In the genomic region with DNA sequence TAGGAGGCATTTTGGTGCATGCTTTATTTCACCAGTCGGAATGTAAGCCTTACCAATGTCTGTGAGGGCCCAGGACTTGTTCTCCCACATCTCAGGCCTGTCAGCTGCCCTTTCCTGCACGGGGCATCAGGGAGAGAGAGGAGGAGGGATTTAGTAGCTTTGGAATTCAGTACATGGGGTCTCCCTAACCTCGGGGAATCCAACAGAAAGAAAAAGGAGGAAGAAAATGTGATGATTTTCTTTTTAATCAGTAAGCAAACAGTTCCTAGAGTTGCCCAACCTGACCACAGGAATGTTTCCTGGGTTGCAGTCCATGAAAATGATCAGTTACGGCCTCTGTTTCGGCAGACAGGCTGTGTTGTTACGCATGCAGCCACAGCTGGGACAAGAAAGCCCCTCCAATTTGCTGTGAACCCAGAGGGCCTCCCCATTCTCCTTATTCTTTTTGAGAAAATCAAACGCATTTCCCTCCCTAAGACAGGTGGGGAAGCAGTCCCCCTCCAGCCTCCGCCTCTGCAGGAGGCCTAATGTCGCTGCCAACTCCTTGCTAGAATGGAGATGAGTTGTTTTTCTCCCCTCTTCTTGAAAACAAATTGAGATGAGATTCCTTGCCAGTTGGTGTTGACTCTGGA, we compare ENCODE assay signal across 8 cellular contexts. TPM values are rescaled to one million over a fixed set of nuclear protein-coding genes. Genes with fewer than 3 reads are reported as not detected.
DNase-seq lines count a peak whose midpoint lies in the region; ATAC-seq and TF ChIP-seq lines count a peak whose summit lies in the region.

No MANE protein-coding gene starts in this region.

- no peak overlapping the region for H3K4me3 Mint-ChIP-seq in T-cell

- no peaks in the 10 kb centered on the region for H3K9me2 ChIP-seq in PC-9 (ENCODE audit: insufficient read depth)

- TF ChIP-seq CTCF in PC-9 (conservative IDR thresholded peaks at IDR 0.05) = no peak
- TF ChIP-seq CTCF in fibroblast of mammary gland (conservative IDR thresholded peaks at IDR 0.05; ENCODE audit: control insufficient read depth, insufficient read depth, low read depth, low read length) = no peak
- TF ChIP-seq CTCF in ovary (IDR thresholded peaks at IDR 0.05) = no peak

- TF ChIP-seq POLR2A in ovary (IDR thresholded peaks at IDR 0.05) = no peak

- H3K36me3 ChIP-seq in PC-9 (ENCODE audit: low read depth) = 0 out of 2 replicates have a peak, but pooled peaks cover 8% of the 10 kb centered on the region
- H3K36me3 ChIP-seq in ovary = no peaks in the 10 kb centered on the region

- H3K27me3 ChIP-seq in PC-9 (ENCODE audit: insufficient read depth, low read depth) = no peaks in the 10 kb centered on the region
- H3K27me3 ChIP-seq in ovary = no peaks in the 10 kb centered on the region

- H3K27ac ChIP-seq in PC-9 (peak overlapping the region; percentile 48), ovary (peak overlapping the region in 1 of 2 donors; percentile 10)

- peak overlapping the region; percentile 3; the same call in 1 of the 2 replicates for H3K4me3 ChIP-seq in PC-9
- H3K4me3 ChIP-seq in fibroblast of mammary gland (ENCODE audit: control insufficient read depth, low read depth, low read length) = no peak overlapping the region
- H3K4me3 ChIP-seq in ovary = no peak overlapping the region

- no peaks in the 10 kb centered on the region for H3K36me3 Mint-ChIP-seq in T-cell

- H3K27me3 Mint-ChIP-seq in T-cell = peaks cover 0 to 6% of the 10 kb centered on the region in 2 donors

- intact Hi-C loops in PC-9 (cut with micrococcal nuclease; ENCODE audit: unreplicated experiment) (loop anchor here (1.0 kb wide), 3 partner anchors 11 to 83 kb away; no protein-coding TSS in a partner anchor), ovary (cut with DNase I) (no loop called here)

- H3K9me3 ChIP-seq in PC-9 (ENCODE audit: insufficient read depth, low read depth) = no peaks in the 10 kb centered on the region
- H3K9me3 ChIP-seq in ovary = no peaks in the 10 kb centered on the region

- no peaks in the 10 kb centered on the region for H3K4me1 Mint-ChIP-seq in T-cell

- peak overlapping the region; percentile 67 for H3K4me2 ChIP-seq in PC-9

- no peak overlapping the region for H3K27ac Mint-ChIP-seq in T-cell

- H3F3A ChIP-seq in PC-9 (ENCODE audit: insufficient read depth, low read depth) = peaks cover 68% of the 10 kb centered on the region

- peaks cover 54% of the 10 kb centered on the region for H3K79me2 ChIP-seq in PC-9 (ENCODE audit: low read depth)

- DNase-seq in EL (peak; percentile 88), PC-9 (peak; percentile 80 to 97), fibroblast of mammary gland (ENCODE audit: low read depth) (peak; percentile 78), ovary (peak in 4 of 5 donors; percentile 25 to 48 (median 44)), T-cell (no peak), NCI-H187 treated with DMSO at 0.1 percent for 48 hours (lab: John Stamatoyannopoulos, UW) (no peak)
- no peak for DNase-seq in stimulated activated CD4-positive, alpha-beta T cell treated with anti-CD3 and anti-CD28 coated beads, Interleukin-2, amount 100 ng/mL, for 48 hours

- CTCF ChIA-PET in PC-9 (lab: Charles Lee) (no interaction called here), T-cell (lab: Charles Lee) (interaction anchor here in 1 of 2 donors (0.5 kb wide), 1 partner anchor 49 kb away, joined by 4 read pairs; no protein-coding TSS in a partner anchor)

- H4K20me1 ChIP-seq in PC-9 (ENCODE audit: insufficient read depth) = peaks cover 27% of the 10 kb centered on the region

- H3K4me1 ChIP-seq in PC-9 (replicated peaks; ENCODE audit: insufficient read depth) = peaks cover 57% of the 10 kb centered on the region
- H3K4me1 ChIP-seq in ovary (ENCODE audit: insufficient read depth) = peaks cover 9% of the 10 kb centered on the region

- no TSS peak for BruUV-seq in PC-9 (replicated peaks; lab: Mats Ljungman, UMichigan)

- no peak for ATAC-seq in T-cell (replicated peaks in 1 of 4)
- ATAC-seq in HG03196 (IDR thresholded peaks at IDR 0.05; ENCODE audit: unreplicated experiment) = no peak

- no peak for TF ChIP-seq EP300 in ovary (IDR thresholded peaks at IDR 0.05)

- 15 to 27% (median 23%) methylated on average over 9 of the region's 9 CpGs for WGBS in ovary, 3 donors

- H2AFZ ChIP-seq in PC-9 = no peak overlapping the region

- no peaks in the 10 kb centered on the region for H3K9me3 Mint-ChIP-seq in T-cell

- POLR2A ChIA-PET in PC-9 (lab: Charles Lee; ENCODE audit: unreplicated experiment) = interaction anchor here (0.5 to 1.0 kb wide), 4 partner anchors 10 to 574 kb away, joined by 3 to 11 read pairs (median 5); partner anchors contain the start of gene CDH1
- POLR2A ChIA-PET in T-cell (lab: Charles Lee) = interaction anchor here in 1 of 2 donors (0.5 kb wide), 1 partner anchor 101 kb away, joined by 5 read pairs; no protein-coding TSS in a partner anchor

RNA-seq across cellular contexts. Expression of gene TANGO6, which starts 53.1 kb away (rescaled TPM):
- 4.7 and 5.8 TPM in 2 replicates for total RNA-seq in PC-9 (2021)
- 10 to 100 TPM in 6 of 7 donors, 1 to 10 TPM in 1; 9.4 to 27.8 (median 18.3) TPM for total RNA-seq in ovary
- polyA plus RNA-seq in ovary = 1 to 10 TPM; 4.7 to 9.1 TPM
- 10 to 100 TPM; 25.2 to 35.2 (median 29.0) TPM for total RNA-seq in T-cell

RNA-seq across cellular contexts. Expression of gene CDH1, which starts 53.2 kb away (rescaled TPM):
- 117 and 120 TPM in 2 replicates for total RNA-seq in PC-9 (2021)
- total RNA-seq in ovary = 100 to 1,000 TPM in 1 of 7 donors, 10 to 100 TPM in 2, 1 to 10 TPM in 4; 1.1 to 118 (median 9.1) TPM
- 10 to 100 TPM in 1 of 2 donors, 1 to 10 TPM in 1; 1.1 to 10.5 TPM for polyA plus RNA-seq in ovary
- total RNA-seq in T-cell = 1 to 10 TPM in 3 of 5 donors, under 1 TPM in 2; 0.38 to 6.8 (median 1.4) TPM

Comparison
In these comparisons a context has a peak if more than half of its experiments do, and no peak if none do; other contexts are left out.
1. DNase-seq: peak in EL (single experiment), PC-9 (2 of 2), fibroblast of mammary gland (single experiment) and ovary (4 of 5); none in T-cell (0 of 34), NCI-H187 treated with DMSO at 0.1 percent for 48 hours (single experiment) and stimulated activated CD4-positive, alpha-beta T cell treated with anti-CD3 and anti-CD28 coated beads, Interleukin-2, amount 100 ng/mL, for 48 hours (0 of 2).